8 cellular contexts compared by ENCODE assay signal in genomic region chr18:45722899-45723298, GRCh38. TPM values are rescaled to one million over a fixed set of nuclear protein-coding genes. Genes with fewer than 3 reads are reported as not detected.
DNase-seq lines count a peak whose midpoint lies in the region; ATAC-seq and TF ChIP-seq lines count a peak whose summit lies in the region.

No MANE protein-coding gene starts in this region.

- peak; percentile 64 for DNase-seq in GM03348 (ENCODE audit: low spot score)
- peak; percentile 81 for DNase-seq in H7
- peak; percentile 64 for DNase-seq in RWPE1 (ENCODE audit: low spot score)
- peak; percentile 12 to 32 for DNase-seq in foreskin keratinocyte
- peak; percentile 90 for DNase-seq in posterior vena cava (ENCODE audit: low spot score)
- DNase-seq in hippocampal formation (lab: John Stamatoyannopoulos, UW): no peak

- no peaks in the 10 kb centered on the region for H3K9me3 ChIP-seq in Loucy (ENCODE audit: insufficient read depth, low read depth, low read length)

- no peaks in the 10 kb centered on the region for H3K9me2 ChIP-seq in Loucy (replicated peaks; ENCODE audit: low read depth, low read length)

- H3K79me2 ChIP-seq in Loucy (ENCODE audit: insufficient read depth, low read length): no peaks in the 10 kb centered on the region

- H3K27me3 Mint-ChIP-seq in activated T-helper 17 cell treated with anti-CD3 and anti-CD28 coated beads, Interleukin-2, amount 50 U/mL, for 72 hours: peaks cover 4% of the 10 kb centered on the region

- H3K4me3 ChIP-seq in H7 (ENCODE audit: insufficient read depth, low read depth, low read length): no peak overlapping the region
- no peak overlapping the region for H3K4me3 ChIP-seq in Loucy (ENCODE audit: low read length, poor library complexity, severe bottlenecking)

- no peaks in the 10 kb centered on the region for H3K4me1 Mint-ChIP-seq in activated T-helper 17 cell treated with anti-CD3 and anti-CD28 coated beads, Interleukin-2, amount 50 U/mL, for 72 hours

- H3K4me1 ChIP-seq in Loucy (ENCODE audit: insufficient read depth, low read length, poor library complexity, severe bottlenecking) (peaks cover 12% of the 10 kb centered on the region), foreskin keratinocyte (no peaks in the 10 kb centered on the region)

- no peaks in the 10 kb centered on the region for H4K20me1 ChIP-seq in Loucy (ENCODE audit: insufficient read depth, low read length, poor library complexity, severe bottlenecking)

- CTCF ChIA-PET in RWPE1 (lab: Yijun Ruan, JAX): interaction anchor here (0.6 to 1.6 kb wide), 8 partner anchors 14 to 271 kb away, joined by 3 to 10 read pairs (median 3); no protein-coding TSS in a partner anchor

- no peaks in the 10 kb centered on the region; the same call in 1 of the 2 replicates for H3K27me3 ChIP-seq in H7 (ENCODE audit: control insufficient read depth, insufficient read depth, low read length)
- H3K27me3 ChIP-seq in Loucy (ENCODE audit: insufficient read depth, low read length, poor library complexity, severe bottlenecking): no peaks in the 10 kb centered on the region
- no peaks in the 10 kb centered on the region for H3K27me3 ChIP-seq in foreskin keratinocyte

- POLR2A ChIA-PET in RWPE1 (lab: Yijun Ruan, JAX; ENCODE audit: low non-redundant PET): no interaction called here

- no peaks in the 10 kb centered on the region for H3K36me3 Mint-ChIP-seq in activated T-helper 17 cell treated with anti-CD3 and anti-CD28 coated beads, Interleukin-2, amount 50 U/mL, for 72 hours (ENCODE audit: low read depth)

- H3K36me3 ChIP-seq in H7 (replicated peaks; ENCODE audit: control insufficient read depth, insufficient read depth, low read length) (no peaks in the 10 kb centered on the region), Loucy (ENCODE audit: insufficient read depth, low read length) (no peaks in the 10 kb centered on the region)

- no peak overlapping the region for H3K4me3 Mint-ChIP-seq in activated T-helper 17 cell treated with anti-CD3 and anti-CD28 coated beads, Interleukin-2, amount 50 U/mL, for 72 hours

- no peak overlapping the region for H3K27ac ChIP-seq in RWPE1
- H3K27ac ChIP-seq in foreskin keratinocyte: no peak overlapping the region

- H3K4me2 ChIP-seq in Loucy (ENCODE audit: low read depth, low read length, poor library complexity, severe bottlenecking): no peak overlapping the region

- no peaks in the 10 kb centered on the region for H3F3A ChIP-seq in Loucy (ENCODE audit: low read depth)

- peak; percentile 95 for ATAC-seq in activated T-helper 17 cell treated with anti-CD3 and anti-CD28 coated beads, Interleukin-2, amount 50 U/mL, for 72 hours (replicated peaks)
- ATAC-seq in foreskin keratinocyte: peak; percentile 96

- no peak overlapping the region for H2AFZ ChIP-seq in Loucy (ENCODE audit: low read length)

- peak; percentile 88 for TF ChIP-seq CTCF in Loucy (conservative IDR thresholded peaks at IDR 0.05; ENCODE audit: low read length)
- TF ChIP-seq CTCF in RWPE1 (conservative IDR thresholded peaks at IDR 0.05; ENCODE audit: low read depth): peak; percentile 74
- peak; percentile 90 for TF ChIP-seq CTCF in foreskin keratinocyte (conservative IDR thresholded peaks at IDR 0.05)

- H3K9me3 Mint-ChIP-seq in activated T-helper 17 cell treated with anti-CD3 and anti-CD28 coated beads, Interleukin-2, amount 50 U/mL, for 72 hours: no peaks in the 10 kb centered on the region

- intact Hi-C loops in posterior vena cava (cut with DNase I): loop anchor here in 1 of 2 donors (10.0 kb wide), 1 partner anchor 112 kb away; no protein-coding TSS in a partner anchor

- H3K9ac ChIP-seq in Loucy (ENCODE audit: low read depth, low read length, poor library complexity, severe bottlenecking): no peak overlapping the region

- H3K27ac Mint-ChIP-seq in activated T-helper 17 cell treated with anti-CD3 and anti-CD28 coated beads, Interleukin-2, amount 50 U/mL, for 72 hours: no peak overlapping the region

RNA-seq across cellular contexts. Expression of gene SLC14A1, which starts 1.1 kb away (rescaled TPM):
- not detected in 2 replicates for total RNA-seq in H7 (2014; rRNA removed; shearing (Covaris generic))
- total RNA-seq in activated T-helper 17 cell treated with anti-CD3 and anti-CD28 coated beads, Interleukin-2, amount 50 U/mL, for 72 hours: 1 to 10 TPM in 1 of 2 donors, under 1 TPM in 1; 0.17 to 1.1 TPM
- 0.25 TPM in 1 of 2 replicates, not detected in the other for total RNA-seq in foreskin keratinocyte
- polyA plus RNA-seq in foreskin keratinocyte: 0.01 and 0.21 TPM in 2 replicates
- total RNA-seq in posterior vena cava: 1 to 10 TPM; 1.4 to 2.2 TPM

Comparison
In these comparisons a context has a peak if more than half of its experiments do, and no peak if none do; other contexts are left out.
1. DNase-seq: peak in GM03348 (single experiment), H7 (single experiment), RWPE1 (single experiment), foreskin keratinocyte (2 of 2) and posterior vena cava (single experiment); none in hippocampal formation (0 of 2).
2. Peak in every context shown above with its lines, with median percentiles within 50 percentile points of each other: CTCF ChIP-seq.